ENCODE assay signal across 25 cellular contexts in the genomic region with DNA sequence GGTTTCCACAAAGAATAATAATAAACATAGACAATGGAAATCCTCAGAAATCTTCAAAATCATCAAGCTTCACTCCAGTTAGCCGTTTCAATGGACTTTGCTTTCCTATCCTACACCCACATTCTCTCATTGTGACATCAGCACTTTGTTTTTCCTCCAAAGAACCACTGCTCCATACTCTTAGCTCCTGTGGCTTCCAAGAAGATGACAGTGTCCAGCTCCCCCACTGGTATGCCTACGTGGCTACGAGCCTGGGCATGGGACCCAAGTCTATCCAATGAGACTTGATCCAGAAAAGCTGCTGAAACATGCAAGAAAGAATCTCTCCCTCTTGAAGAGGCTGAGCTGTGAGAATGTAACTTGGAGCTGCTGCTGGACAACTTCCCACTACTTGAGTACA. TPM values are rescaled to one million over a fixed set of nuclear protein-coding genes. Genes with fewer than 3 reads are reported as not detected.
"Had no signal": no experiment of that assay in that cellular context is flagged by ENCODE, and none has a peak within 500 bp of the region (broad histone marks: within the 10 kb centered on the region; RNA-seq: fewer than 3 reads in every experiment).

No MANE protein-coding gene starts in this region.

- H3K36me3 ChIP-seq: cardiac muscle cell, heart left ventricle, left ventricle myocardium inferior, pancreas, right atrium auricular region, transverse colon had no signal

- H3K4me3 ChIP-seq: cardiac muscle cell, coronary artery, dorsolateral prefrontal cortex, heart left ventricle, left ventricle myocardium inferior, pancreas, psoas muscle, right atrium auricular region, transverse colon had no signal

- H3K9me3 ChIP-seq: heart left ventricle, left ventricle myocardium inferior, pancreas, psoas muscle, right atrium auricular region, transverse colon had no signal

- H3K27ac ChIP-seq: cardiac muscle cell, coronary artery, dorsolateral prefrontal cortex, heart left ventricle, left ventricle myocardium inferior, pancreas, psoas muscle, right atrium auricular region, transverse colon had no signal

- ATAC-seq: activated CD4-positive, alpha-beta T cell treated with anti-CD3 and anti-CD28 coated beads for 36 hours; activated CD8-positive, alpha-beta memory T cell treated with anti-CD3 and anti-CD28 coated beads, Interleukin-2, amount 10 ng/mL, durations not matched to agents 7 days and 5 days; activated CD8-positive, alpha-beta T cell treated with anti-CD3 and anti-CD28 coated beads, Interleukin-2, amount 10 ng/mL, durations not matched to agents 7 days and 5 days; activated naive CD8-positive, alpha-beta T cell treated with anti-CD3 and anti-CD28 coated beads, Interleukin-2, amount 50 U/mL, for 24 hours; effector memory CD8-positive, alpha-beta T cell; heart left ventricle; naive thymus-derived CD4-positive, alpha-beta T cell; psoas muscle had no signal

- DNase-seq: activated CD4-positive, alpha-beta T cell treated with anti-CD3 and anti-CD28 coated beads for 36 hours; activated CD4-positive, CD25-positive, alpha-beta regulatory T cell; activated CD8-positive, alpha-beta memory T cell treated with anti-CD3 and anti-CD28 coated beads, Interleukin-2, amount 10 ng/mL, durations not matched to agents 7 days and 5 days; activated CD8-positive, alpha-beta T cell treated with anti-CD3 and anti-CD28 coated beads, Interleukin-2, amount 10 ng/mL, durations not matched to agents 7 days and 5 days; activated naive CD8-positive, alpha-beta T cell treated with anti-CD3 and anti-CD28 coated beads, Interleukin-2, amount 50 U/mL, for 24 hours; activated T-cell treated with anti-CD3 and anti-CD28 coated beads, Interleukin-2, amount 50 U/mL, for 48 hours; amygdala; dorsolateral prefrontal cortex; effector memory CD8-positive, alpha-beta T cell; heart left ventricle; left ventricle myocardium inferior; naive thymus-derived CD4-positive, alpha-beta T cell; nucleus accumbens; pancreas; psoas muscle; stimulated activated naive CD4-positive, alpha-beta T cell; transverse colon had no signal

- H3K27me3 ChIP-seq: cardiac muscle cell, pancreas, right atrium auricular region, transverse colon had no signal

- H3K4me1 ChIP-seq: heart left ventricle, left ventricle myocardium inferior, pancreas, psoas muscle, right atrium auricular region had no signal

RNA-seq across cellular contexts. Expression of a gene that starts 9.5 kb away (rescaled TPM):
- total RNA-seq: activated CD4-positive, alpha-beta T cell treated with anti-CD3 and anti-CD28 coated beads for 36 hours; activated CD8-positive, alpha-beta memory T cell treated with anti-CD3 and anti-CD28 coated beads, Interleukin-2, amount 10 ng/mL, durations not matched to agents 7 days and 5 days; activated CD8-positive, alpha-beta T cell treated with anti-CD3 and anti-CD28 coated beads, Interleukin-2, amount 10 ng/mL, durations not matched to agents 7 days and 5 days; activated T-helper 2 cell treated with anti-CD3 and anti-CD28 coated beads, Interferon-gamma antibody, Interleukin-2, Interleukin-4, amounts not matched to agents 10 μg/mL and 5 μg/mL and 100 μg/mL, durations not matched to agents 14 hours and 24 hours and 36 hours; fibroblast of lung; fibroblast of villous mesenchyme; left ventricle myocardium inferior; lung microvascular endothelial cell; naive thymus-derived CD4-positive, alpha-beta T cell; psoas muscle; right atrium auricular region; T-helper 1 cell treated with Interleukin-12 subunit alpha and Interleukin-12 subunit beta and Interleukin-4 antibody, amounts not matched to agents 30 ng/mL and 1 ng/mL, for 36 hours had no signal
- polyA plus RNA-seq: fibroblast of lung; heart left ventricle; naive thymus-derived CD4-positive, alpha-beta T cell had no signal
